In the genomic region with DNA sequence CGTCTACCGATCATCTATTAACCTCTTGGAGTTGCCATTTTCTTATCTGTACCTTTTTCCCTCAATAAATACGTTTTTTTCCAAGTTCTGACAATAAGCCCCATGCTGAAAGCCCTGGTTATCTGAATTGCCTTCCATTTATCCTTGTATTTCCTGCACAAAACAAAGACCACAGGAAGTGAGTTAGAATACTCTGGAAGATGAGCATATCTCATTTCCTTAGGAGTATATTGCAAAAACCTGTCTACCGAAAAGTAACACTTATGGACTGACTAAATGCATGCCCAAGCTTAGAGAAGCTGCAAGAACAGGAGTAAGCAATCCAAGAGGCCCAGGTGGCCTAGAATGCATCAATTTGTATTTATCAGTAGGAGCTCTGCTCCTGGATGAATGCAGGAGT, we compare ENCODE assay signal across 23 cellular contexts. TPM values are rescaled to one million over a fixed set of nuclear protein-coding genes. Genes with fewer than 3 reads are reported as not detected.
"Had no signal": no experiment of that assay in that cellular context is flagged by ENCODE, and none has a peak within 500 bp of the region (broad histone marks: within the 10 kb centered on the region; RNA-seq: fewer than 3 reads in every experiment).

No MANE protein-coding gene starts in this region.

- H3K9me3 Mint-ChIP-seq: activated naive CD8-positive, alpha-beta T cell treated with anti-CD3 and anti-CD28 coated beads, Interleukin-2, amount 10 ng/mL, durations not matched to agents 7 days and 5 days; activated T-cell treated with anti-CD3 and anti-CD28 coated beads, Interleukin-2, amount 50 U/mL, for 4 hours; activated T-helper 2 cell treated with anti-CD3 and anti-CD28 coated beads, Interferon-gamma antibody, Interleukin-2, Interleukin-4, amounts not matched to agents 10 μg/mL and 5 μg/mL and 100 μg/mL, durations not matched to agents 14 hours and 24 hours and 36 hours; dendritic cell treated with granulocyte-macrophage colony-stimulating factor and Interleukin-4, amounts not matched to agents 40 ng/mL and 50 ng/mL, for 4 days; T-helper 2 cell treated with Interferon-gamma antibody and Interleukin-4, amounts not matched to agents 5 μg/mL and 100 μg/mL, for 36 hours had no signal

- H3K4me3 ChIP-seq: cardiac muscle cell, esophagus squamous epithelium, lower lobe of right lung, sigmoid colon, smooth muscle cell, vagina had no signal

- H3K27me3 Mint-ChIP-seq: activated naive CD8-positive, alpha-beta T cell treated with anti-CD3 and anti-CD28 coated beads, Interleukin-2, amount 10 ng/mL, durations not matched to agents 7 days and 5 days; dendritic cell treated with granulocyte-macrophage colony-stimulating factor and Interleukin-4, amounts not matched to agents 40 ng/mL and 50 ng/mL, for 4 days had no signal

- H3K4me3 Mint-ChIP-seq: activated naive CD8-positive, alpha-beta T cell treated with anti-CD3 and anti-CD28 coated beads, Interleukin-2, amount 10 ng/mL, durations not matched to agents 7 days and 5 days; activated T-cell treated with anti-CD3 and anti-CD28 coated beads, Interleukin-2, amount 50 U/mL, for 4 hours; dendritic cell treated with granulocyte-macrophage colony-stimulating factor and Interleukin-4, amounts not matched to agents 40 ng/mL and 50 ng/mL, for 4 days; naive thymus-derived CD4-positive, alpha-beta T cell; neural crest cell; stimulated activated naive B cell treated with anti-CD40 and anti-IgM and Interleukin-4, amounts not matched to agents 10 μg/mL and 1 μg/mL and 100 μg/mL, for 72 hours; T-helper 2 cell treated with Interferon-gamma antibody and Interleukin-4, amounts not matched to agents 5 μg/mL and 100 μg/mL, for 36 hours had no signal

- ATAC-seq: activated T-cell treated with anti-CD3 and anti-CD28 coated beads, Interleukin-2, amount 50 U/mL, for 4 hours; naive thymus-derived CD4-positive, alpha-beta T cell; stimulated activated naive B cell treated with anti-CD40 and anti-IgM and Interleukin-4, amounts not matched to agents 10 μg/mL and 1 μg/mL and 100 μg/mL, for 72 hours had no signal

- H3K4me1 Mint-ChIP-seq: activated naive CD8-positive, alpha-beta T cell treated with anti-CD3 and anti-CD28 coated beads, Interleukin-2, amount 10 ng/mL, durations not matched to agents 7 days and 5 days; naive thymus-derived CD4-positive, alpha-beta T cell; stimulated activated naive B cell treated with anti-CD40 and anti-IgM and Interleukin-4, amounts not matched to agents 10 μg/mL and 1 μg/mL and 100 μg/mL, for 72 hours had no signal

- DNase-seq: activated CD4-positive, alpha-beta T cell treated with anti-CD3 and anti-CD28 coated beads for 1 hour; activated CD4-positive, alpha-beta T cell treated with anti-CD3 and anti-CD28 coated beads, Interleukin-2, amount 50 U/mL, for 1 hour; activated CD8-positive, alpha-beta memory T cell treated with anti-CD3 and anti-CD28 coated beads for 24 hours; activated CD8-positive, alpha-beta memory T cell treated with anti-CD3 and anti-CD28 coated beads, Interleukin-2, amount 50 U/mL, for 4 hours; activated naive CD4-positive, alpha-beta T cell; activated naive CD8-positive, alpha-beta T cell treated with anti-CD3 and anti-CD28 coated beads, Interleukin-2, amount 10 ng/mL, durations not matched to agents 7 days and 5 days; activated T-cell treated with anti-CD3 and anti-CD28 coated beads, Interleukin-2, amount 50 U/mL, for 4 hours; amygdala; effector memory CD4-positive, alpha-beta T cell; esophagus squamous epithelium; lower lobe of right lung; naive thymus-derived CD4-positive, alpha-beta T cell; sigmoid colon; stimulated activated CD4-positive, alpha-beta T cell treated with anti-CD3 and anti-CD28 coated beads, Interleukin-15, amount 100 ng/mL, for 24 hours; stimulated activated naive B cell treated with anti-CD40 and anti-IgM and Interleukin-4, amounts not matched to agents 10 μg/mL and 1 μg/mL and 100 μg/mL, for 72 hours; WERI-Rb-1 had no signal

- H3K36me3 Mint-ChIP-seq: activated naive CD8-positive, alpha-beta T cell treated with anti-CD3 and anti-CD28 coated beads, Interleukin-2, amount 10 ng/mL, durations not matched to agents 7 days and 5 days; naive thymus-derived CD4-positive, alpha-beta T cell; stimulated activated naive B cell treated with anti-CD40 and anti-IgM and Interleukin-4, amounts not matched to agents 10 μg/mL and 1 μg/mL and 100 μg/mL, for 72 hours had no signal

- H3K27ac Mint-ChIP-seq: activated naive CD8-positive, alpha-beta T cell treated with anti-CD3 and anti-CD28 coated beads, Interleukin-2, amount 10 ng/mL, durations not matched to agents 7 days and 5 days; activated T-helper 2 cell treated with anti-CD3 and anti-CD28 coated beads, Interferon-gamma antibody, Interleukin-2, Interleukin-4, amounts not matched to agents 10 μg/mL and 5 μg/mL and 100 μg/mL, durations not matched to agents 14 hours and 24 hours and 36 hours; dendritic cell treated with granulocyte-macrophage colony-stimulating factor and Interleukin-4, amounts not matched to agents 40 ng/mL and 50 ng/mL, for 4 days; naive thymus-derived CD4-positive, alpha-beta T cell; stimulated activated naive B cell treated with anti-CD40 and anti-IgM and Interleukin-4, amounts not matched to agents 10 μg/mL and 1 μg/mL and 100 μg/mL, for 72 hours; T-helper 2 cell treated with Interferon-gamma antibody and Interleukin-4, amounts not matched to agents 5 μg/mL and 100 μg/mL, for 36 hours had no signal

RNA-seq across cellular contexts. Expression of gene DIRAS3, which starts 39.9 kb away (rescaled TPM):
- total RNA-seq: activated naive CD8-positive, alpha-beta T cell treated with anti-CD3 and anti-CD28 coated beads, Interleukin-2, amount 10 ng/mL, durations not matched to agents 7 days and 5 days; activated T-cell treated with anti-CD3 and anti-CD28 coated beads, Interleukin-2, amount 50 U/mL, for 4 hours; naive thymus-derived CD4-positive, alpha-beta T cell had no signal
